8 cellular contexts compared by ENCODE assay signal in the genomic region with DNA sequence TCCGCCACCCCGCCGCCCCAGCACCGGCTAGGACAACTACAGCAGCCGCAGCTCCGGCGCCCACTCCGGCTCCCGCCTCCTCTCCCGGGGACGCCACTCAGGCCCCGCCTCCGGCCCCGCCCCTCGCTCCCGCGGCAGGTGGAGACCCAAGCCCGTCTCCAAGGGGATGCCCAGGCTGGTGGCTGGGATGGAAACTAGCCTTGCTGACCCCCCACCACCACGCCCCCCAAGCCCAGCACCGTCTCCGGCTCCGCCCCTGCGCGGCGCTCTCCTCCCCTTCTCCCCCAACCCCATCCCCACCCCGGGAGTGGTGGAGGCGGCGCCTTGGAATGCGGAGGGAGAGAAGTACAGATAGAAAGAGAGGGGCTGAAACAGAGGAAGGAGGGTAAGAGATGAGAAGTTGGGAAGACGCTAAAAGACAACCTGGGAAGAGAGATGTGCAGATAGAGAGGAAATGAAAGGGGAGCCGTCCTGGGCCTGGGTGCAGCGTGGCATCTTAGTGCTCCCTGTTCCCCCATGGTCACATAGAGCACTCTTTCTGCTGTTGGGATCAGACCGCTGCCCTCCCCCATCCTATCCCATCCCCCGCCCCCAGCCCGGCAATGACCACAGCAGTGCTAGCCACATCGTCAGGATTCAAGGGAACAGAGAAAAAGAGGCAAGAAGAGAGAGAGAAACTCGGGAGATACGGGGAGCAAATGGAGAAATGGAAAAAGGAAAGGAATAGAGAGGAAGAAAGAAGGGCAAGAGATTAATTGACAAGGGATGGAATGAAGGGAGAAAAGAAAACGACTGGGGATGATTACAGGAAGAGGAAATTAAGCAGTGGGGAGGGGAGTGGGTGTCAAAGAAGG. TPM values are rescaled to one million over a fixed set of nuclear protein-coding genes. Genes with fewer than 3 reads are reported as not detected.
DNase-seq lines count a peak whose midpoint lies in the region; ATAC-seq and TF ChIP-seq lines count a peak whose summit lies in the region.

A gene with protein sequence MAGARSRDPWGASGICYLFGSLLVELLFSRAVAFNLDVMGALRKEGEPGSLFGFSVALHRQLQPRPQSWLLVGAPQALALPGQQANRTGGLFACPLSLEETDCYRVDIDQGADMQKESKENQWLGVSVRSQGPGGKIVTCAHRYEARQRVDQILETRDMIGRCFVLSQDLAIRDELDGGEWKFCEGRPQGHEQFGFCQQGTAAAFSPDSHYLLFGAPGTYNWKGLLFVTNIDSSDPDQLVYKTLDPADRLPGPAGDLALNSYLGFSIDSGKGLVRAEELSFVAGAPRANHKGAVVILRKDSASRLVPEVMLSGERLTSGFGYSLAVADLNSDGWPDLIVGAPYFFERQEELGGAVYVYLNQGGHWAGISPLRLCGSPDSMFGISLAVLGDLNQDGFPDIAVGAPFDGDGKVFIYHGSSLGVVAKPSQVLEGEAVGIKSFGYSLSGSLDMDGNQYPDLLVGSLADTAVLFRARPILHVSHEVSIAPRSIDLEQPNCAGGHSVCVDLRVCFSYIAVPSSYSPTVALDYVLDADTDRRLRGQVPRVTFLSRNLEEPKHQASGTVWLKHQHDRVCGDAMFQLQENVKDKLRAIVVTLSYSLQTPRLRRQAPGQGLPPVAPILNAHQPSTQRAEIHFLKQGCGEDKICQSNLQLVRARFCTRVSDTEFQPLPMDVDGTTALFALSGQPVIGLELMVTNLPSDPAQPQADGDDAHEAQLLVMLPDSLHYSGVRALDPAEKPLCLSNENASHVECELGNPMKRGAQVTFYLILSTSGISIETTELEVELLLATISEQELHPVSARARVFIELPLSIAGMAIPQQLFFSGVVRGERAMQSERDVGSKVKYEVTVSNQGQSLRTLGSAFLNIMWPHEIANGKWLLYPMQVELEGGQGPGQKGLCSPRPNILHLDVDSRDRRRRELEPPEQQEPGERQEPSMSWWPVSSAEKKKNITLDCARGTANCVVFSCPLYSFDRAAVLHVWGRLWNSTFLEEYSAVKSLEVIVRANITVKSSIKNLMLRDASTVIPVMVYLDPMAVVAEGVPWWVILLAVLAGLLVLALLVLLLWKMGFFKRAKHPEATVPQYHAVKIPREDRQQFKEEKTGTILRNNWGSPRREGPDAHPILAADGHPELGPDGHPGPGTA (minus strand): TSS at position 64 of the 854 bp plus-strand sequence. CDS start 222 bp downstream, outside the sequence.

- intact Hi-C loops in body of pancreas (cut with DNase I), result no loop called here

- TF ChIP-seq CTCF in body of pancreas (IDR thresholded peaks at IDR 0.05), result no peak

- peak; percentile 65 for ATAC-seq in GM18502 (IDR thresholded peaks at IDR 0.05; ENCODE audit: poor library complexity, unreplicated experiment)
- peak; percentile 80 for ATAC-seq in body of pancreas
- no peak for ATAC-seq in HG03095 (IDR thresholded peaks at IDR 0.05; ENCODE audit: unreplicated experiment)
- no peak for ATAC-seq in GM21528 (IDR thresholded peaks at IDR 0.05; ENCODE audit: low FRiP score, unreplicated experiment)

- H3K4me3 ChIP-seq in Karpas-422 (ENCODE audit: low read length), result peak within 1 kb of the TSS; percentile 62; the same call in 1 of the 2 replicates
- peak within 1 kb of the TSS; percentile 28 to 34 for H3K4me3 ChIP-seq in body of pancreas
- H3K4me3 ChIP-seq in iPS-18c (ENCODE audit: insufficient read depth, low read depth, low read length), result peak within 1 kb of the TSS; percentile 68
- H3K4me3 ChIP-seq in skin epidermis, result peak within 1 kb of the TSS; percentile 23 to 55 (median 37)

- H3K9ac ChIP-seq in Karpas-422 (ENCODE audit: low read length), result peak within 1 kb of the TSS; percentile 41

- no peak within 1 kb of the TSS for H3K27ac ChIP-seq in Karpas-422 (ENCODE audit: low read length)
- no peak within 1 kb of the TSS for H3K27ac ChIP-seq in body of pancreas
- peak within 1 kb of the TSS in 10 of 21 experiments; percentile 3 to 62 (median 44) for H3K27ac ChIP-seq in skin epidermis

- H3K9me2 ChIP-seq in Karpas-422 (replicated peaks; ENCODE audit: insufficient read depth, low read length), result no peaks in the 10 kb centered on the region

- H3K36me3 ChIP-seq in Karpas-422 (ENCODE audit: insufficient read depth, low read length) (no peaks in the 10 kb centered on the region), body of pancreas (replicated peaks in 1 of 2; ENCODE audit: insufficient read depth in 1 of 2, low read depth in 2 of 2) (no peaks in the 10 kb centered on the region)

- no peaks in the 10 kb centered on the region for H3K9me3 ChIP-seq in Karpas-422 (ENCODE audit: low read length)
- no peaks in the 10 kb centered on the region for H3K9me3 ChIP-seq in body of pancreas
- no peaks in the 10 kb centered on the region for H3K9me3 ChIP-seq in iPS-18c (ENCODE audit: control insufficient read depth, insufficient read depth, low read length)

- H3K27me3 ChIP-seq in Karpas-422 (ENCODE audit: low read length) (no peaks in the 10 kb centered on the region), body of pancreas (no peaks in the 10 kb centered on the region)

- H2AFZ ChIP-seq in Karpas-422 (ENCODE audit: low read length), result peak within 1 kb of the TSS; percentile 78

- no peaks in the 10 kb centered on the region for H4K20me1 ChIP-seq in Karpas-422 (ENCODE audit: insufficient read depth, low read depth, low read length)

- DNase-seq in Karpas-422 (no peak), T-helper 9 cell (peak; percentile 61), body of pancreas (peak; percentile 53 to 79 (median 66))

- H3K79me2 ChIP-seq in Karpas-422 (ENCODE audit: low read length), result no peaks in the 10 kb centered on the region

- TF ChIP-seq POLR2A in body of pancreas (IDR thresholded peaks at IDR 0.05), result no peak

- WGBS in body of pancreas, 2 donors, result 0 to 1% methylated on average over 21 to 35 of the region's 39 CpGs

- peak within 1 kb of the TSS; percentile 59 for H3K4me2 ChIP-seq in Karpas-422 (ENCODE audit: low read depth, low read length, poor library complexity, severe bottlenecking)

- H3K4me1 ChIP-seq in Karpas-422 (ENCODE audit: low read length), result peaks cover 12% of the 10 kb centered on the region
- H3K4me1 ChIP-seq in body of pancreas, result peaks cover 6% of the 10 kb centered on the region

RNA-seq across cellular contexts. Expression of the gene that starts here (rescaled TPM):
- total RNA-seq in Karpas-422 (2014; rRNA removed; shearing (Covaris generic); ENCODE audit: low replicate concordance), result 0.78 and 2.6 TPM in 2 replicates
- total RNA-seq in body of pancreas, result 10 to 100 TPM; 11.4 to 52.1 TPM

Comparison
In these comparisons a context has a peak if more than half of its experiments do, and no peak if none do; other contexts are left out.
1. ATAC-seq: peak in GM18502 (single experiment) and body of pancreas (single experiment); none in HG03095 (single experiment) and GM21528 (single experiment).
2. Peak in every context shown above with its lines, with median percentiles within 50 percentile points of each other: H3K4me3 ChIP-seq.